ENCODE assay signal across 22 cellular contexts in genomic region chr10:95550073-95550672, GRCh38. TPM values are rescaled to one million over a fixed set of nuclear protein-coding genes. Genes with fewer than 3 reads are reported as not detected.
DNase-seq lines count a peak whose midpoint lies in the region; ATAC-seq and TF ChIP-seq lines count a peak whose summit lies in the region.
"Had no signal": no experiment of that assay in that cellular context is flagged by ENCODE, and none has a peak within 500 bp of the region (broad histone marks: within the 10 kb centered on the region; RNA-seq: fewer than 3 reads in every experiment).

No MANE protein-coding gene starts in this region.

- peaks cover 11% of the 10 kb centered on the region; the same call in 1 of the 2 replicates for H3K4me1 ChIP-seq in H9 (ENCODE audit: insufficient read depth, low read length)
- H3K4me1 ChIP-seq in Panc1 (ENCODE audit: control insufficient read depth, insufficient read depth, low read length), result peaks cover 31% of the 10 kb centered on the region
- H3K4me1 ChIP-seq in heart right ventricle, result peaks cover 6 to 82% (median 62%) of the 10 kb centered on the region in 9 donors

- in situ Hi-C loops in Panc1 (cut with HindIII; ENCODE audit: low pct_unique_long_range_greater_than_20kb, low sequenced_read_pairs), result no loop called here

- H3K36me3 Mint-ChIP-seq in H9 (ENCODE audit: insufficient read depth in 1 of 3, low read depth in 3 of 3), result peaks cover 6 to 10% (median 7%) of the 10 kb centered on the region in 3 experiments; a peak in 6 of 7 replicates
- H3K36me3 Mint-ChIP-seq: activated CD4-positive, alpha-beta memory T cell treated with anti-CD3 and anti-CD28 coated beads for 36 hours; activated naive CD4-positive, alpha-beta T cell treated with anti-CD3 and anti-CD28 coated beads, Interleukin-2, amount 10 ng/mL, durations not matched to agents 7 days and 5 days had no signal

- no peak overlapping the region for H3K4me2 ChIP-seq in H9 (ENCODE audit: insufficient read depth, insufficient read length, low read length)

- no CpG with 5 or more reads among the region's 10 CpGs for WGBS in H9 (ENCODE audit: extremely low coverage, insufficient read length, low lambda C conversion rate)
- 38 to 45% methylated on average over 10 of the region's 10 CpGs for WGBS in heart right ventricle, 2 donors
- WGBS in lower leg skin, 2 donors, result 78 to 84% methylated on average over 10 of the region's 10 CpGs

- TF ChIP-seq CTCF in H9 (conservative IDR thresholded peaks at IDR 0.05), result no peak
- no peak for TF ChIP-seq CTCF in Panc1 (IDR thresholded peaks at IDR 0.05)
- TF ChIP-seq CTCF in heart right ventricle (IDR thresholded peaks at IDR 0.05), result no peak
- TF ChIP-seq CTCF in lower leg skin (IDR thresholded peaks at IDR 0.05), result no peak

- no peak overlapping the region for H3K23ac ChIP-seq in H9 (ENCODE audit: insufficient read length, low read depth, low read length)

- no TSS peak for BruUV-seq in Panc1 (replicated peaks; lab: Mats Ljungman, UMichigan)

- H3K4ac ChIP-seq in H9 (ENCODE audit: low read depth, low read length), result no peak overlapping the region

- peak; percentile 59 for ATAC-seq in Panc1
- ATAC-seq in heart right ventricle, result peak in 4 of 8 donors; percentile 29 to 33 (median 30)
- ATAC-seq in sciatic nerve, result peak; percentile 42
- ATAC-seq in HG02571 (IDR thresholded peaks at IDR 0.05; ENCODE audit: unreplicated experiment), result no peak
- ATAC-seq: activated T-cell treated with anti-CD3 and anti-CD28 coated beads, Interleukin-2, amount 50 U/mL, for 4 hours; HCT116; T-cell had no signal

- H4K20me1 ChIP-seq in H9 (ENCODE audit: control insufficient read depth, insufficient read depth, insufficient read length), result no peaks in the 10 kb centered on the region

- intact Hi-C loops in Panc1 (cut with micrococcal nuclease; ENCODE audit: unreplicated experiment), result no loop called here
- intact Hi-C loops in heart right ventricle (cut with DNase I), result loop anchor here in 2 of 10 donors (10.0 kb wide), 2 partner anchors 45 to 75 kb away; no protein-coding TSS in a partner anchor
- intact Hi-C loops in sciatic nerve (cut with DNase I), result no loop called here
- intact Hi-C loops in lower leg skin (cut with DNase I; ENCODE audit: low total_unique reads), result no loop called here

- H2BK12ac ChIP-seq in H9 (ENCODE audit: insufficient read length, low read depth, low read length), result no peak overlapping the region

- DNase-seq in H9 (no peak), Panc1 (ENCODE audit: low read depth, low spot score) (no peak), heart right ventricle (no peak), sciatic nerve (ENCODE audit: low spot score) (no peak), lower leg skin (ENCODE audit: low spot score in 2 of 2) (no peak), cerebellar nuclear complex (lab: John Stamatoyannopoulos, UW) (no peak)
- DNase-seq: activated CD4-positive, alpha-beta memory T cell treated with anti-CD3 and anti-CD28 coated beads for 36 hours; activated naive CD4-positive, alpha-beta T cell treated with anti-CD3 and anti-CD28 coated beads, Interleukin-2, amount 10 ng/mL, durations not matched to agents 7 days and 5 days; activated T-cell treated with anti-CD3 and anti-CD28 coated beads, Interleukin-2, amount 50 U/mL, for 4 hours; AML-193; Caco-2; Kasumi-1; NCI-H1436; NCI-H446 treated with DMSO at 0.1 percent for 48 hours; small intestine; stimulated activated CD4-positive, alpha-beta T cell treated with anti-CD3 and anti-CD28 coated beads, Interleukin-4, amount 100 ng/mL, for 24 hours; T-cell; WERI-Rb-1 had no signal

- no peak overlapping the region for H4K5ac ChIP-seq in H9 (ENCODE audit: insufficient read length, low read depth, low read length)

- H3K27ac ChIP-seq in H9 (ENCODE audit: insufficient read length, low read depth, low read length) (no peak overlapping the region), Panc1 (ENCODE audit: low read length) (peak overlapping the region; percentile 62), heart right ventricle (peak overlapping the region in 7 of 10 donors; percentile 11 to 52 (median 48))
- H3K27ac ChIP-seq: WERI-Rb-1 had no signal

- POLR2A ChIA-PET in Panc1 (lab: Charles Lee), result no interaction called here

- H3K27me3 ChIP-seq in H9 (ENCODE audit: insufficient read depth, low read length) (no peaks in the 10 kb centered on the region), Panc1 (ENCODE audit: control insufficient read depth, insufficient read depth, low read length) (no peaks in the 10 kb centered on the region), heart right ventricle (no peaks in the 10 kb centered on the region)

- H3K27ac Mint-ChIP-seq in H9, result no peak overlapping the region; a peak in 2 of 7 replicates
- H3K27ac Mint-ChIP-seq: activated CD4-positive, alpha-beta memory T cell treated with anti-CD3 and anti-CD28 coated beads for 36 hours; activated naive CD4-positive, alpha-beta T cell treated with anti-CD3 and anti-CD28 coated beads, Interleukin-2, amount 10 ng/mL, durations not matched to agents 7 days and 5 days; dendritic cell treated with granulocyte-macrophage colony-stimulating factor and Interleukin-4, amounts not matched to agents 40 ng/mL and 50 ng/mL, for 4 days; T-cell had no signal

- peaks cover 2% of the 10 kb centered on the region for H3K79me1 ChIP-seq in H9 (ENCODE audit: insufficient read depth, low read depth, low read length, poor library complexity, severe bottlenecking)

- no peak overlapping the region for H2BK20ac ChIP-seq in H9 (ENCODE audit: low read depth, low read length, poor library complexity, severe bottlenecking)

- H3K79me2 ChIP-seq in H9 (ENCODE audit: insufficient read depth, low read length), result peaks cover 6% of the 10 kb centered on the region; the same call in 1 of the 2 replicates

- no peaks in the 10 kb centered on the region for H3K36me3 ChIP-seq in Panc1 (ENCODE audit: control insufficient read depth, insufficient read depth, low read length)
- H3K36me3 ChIP-seq in heart right ventricle, result peaks cover 0 to 3% (median 0%) of the 10 kb centered on the region in 9 donors
- H3K36me3 ChIP-seq: WERI-Rb-1 had no signal

- TF ChIP-seq POLR2A in lower leg skin (IDR thresholded peaks at IDR 0.05), result no peak

- peaks cover 41 to 53% of the 10 kb centered on the region in 2 experiments for H3K4me1 Mint-ChIP-seq in H9
- H3K4me1 Mint-ChIP-seq: activated naive CD4-positive, alpha-beta T cell treated with anti-CD3 and anti-CD28 coated beads, Interleukin-2, amount 10 ng/mL, durations not matched to agents 7 days and 5 days; T-cell had no signal

- H3K23me2 ChIP-seq in H9 (ENCODE audit: insufficient read length, low read depth, low read length, poor library complexity, severe bottlenecking), result no peaks in the 10 kb centered on the region

- no peak overlapping the region for H3K4me3 Mint-ChIP-seq in H9
- H3K4me3 Mint-ChIP-seq: activated CD4-positive, alpha-beta memory T cell treated with anti-CD3 and anti-CD28 coated beads for 36 hours; activated naive CD4-positive, alpha-beta T cell treated with anti-CD3 and anti-CD28 coated beads, Interleukin-2, amount 10 ng/mL, durations not matched to agents 7 days and 5 days; activated T-cell treated with anti-CD3 and anti-CD28 coated beads, Interleukin-2, amount 50 U/mL, for 4 hours; dendritic cell treated with granulocyte-macrophage colony-stimulating factor and Interleukin-4, amounts not matched to agents 40 ng/mL and 50 ng/mL, for 4 days; T-cell had no signal

- H3K56ac ChIP-seq in H9 (ENCODE audit: insufficient read length, low read depth, low read length), result no peak overlapping the region

- H3K27me3 Mint-ChIP-seq in H9 (ENCODE audit: low read depth), result no peaks in the 10 kb centered on the region
- H3K27me3 Mint-ChIP-seq: dendritic cell treated with granulocyte-macrophage colony-stimulating factor and Interleukin-4, amounts not matched to agents 40 ng/mL and 50 ng/mL, for 4 days had no signal

- H3K18ac ChIP-seq in H9 (ENCODE audit: insufficient read length, low read depth, low read length), result no peak overlapping the region

- H3T11ph ChIP-seq in H9 (ENCODE audit: low read length), result no peak overlapping the region

- H3K9me3 ChIP-seq in H9 (ENCODE audit: control insufficient read depth, low read depth, low read length), result no peaks in the 10 kb centered on the region
- no peaks in the 10 kb centered on the region for H3K9me3 ChIP-seq in Panc1 (ENCODE audit: control insufficient read depth, insufficient read depth, low read depth, low read length)
- peaks cover 0 to 14% (median 0%) of the 10 kb centered on the region in 11 donors for H3K9me3 ChIP-seq in heart right ventricle

- no peak overlapping the region for H4K91ac ChIP-seq in H9 (ENCODE audit: insufficient read length, low read depth, low read length)

- H4K8ac ChIP-seq in H9 (replicated peaks; ENCODE audit: insufficient read length, low read depth, low read length), result no peak overlapping the region

- H2AK5ac ChIP-seq in H9 (ENCODE audit: insufficient read length, low read length), result peak overlapping the region; percentile 58

- H3K14ac ChIP-seq in H9 (ENCODE audit: insufficient read depth, low read length), result no peak overlapping the region

- no peak overlapping the region for H2BK120ac ChIP-seq in H9 (ENCODE audit: low read depth, low read length, poor library complexity, severe bottlenecking)

- H3K9ac ChIP-seq in H9 (ENCODE audit: extremely low read depth, insufficient read length, low read length), result no peak overlapping the region

- no peak overlapping the region for H2BK5ac ChIP-seq in H9 (ENCODE audit: insufficient read length, low read length)

- CTCF ChIA-PET in Panc1 (lab: Charles Lee), result no interaction called here

- no peak overlapping the region for H3K4me3 ChIP-seq in Panc1 (ENCODE audit: low read depth in 2 of 2, low read length in 2 of 2)
- H3K4me3 ChIP-seq in heart right ventricle, result no peak overlapping the region
- H3K4me3 ChIP-seq in lower leg skin (ENCODE audit: low read depth, poor library complexity, severe bottlenecking), result no peak overlapping the region

- H2AFZ ChIP-seq in H9 (ENCODE audit: low read length), result no peak overlapping the region

- no peak overlapping the region for H2BK15ac ChIP-seq in H9 (ENCODE audit: low read depth, low read length)

- peaks cover 6 to 7% of the 10 kb centered on the region in 2 experiments for H3K9me3 Mint-ChIP-seq in H9
- H3K9me3 Mint-ChIP-seq: dendritic cell treated with granulocyte-macrophage colony-stimulating factor and Interleukin-4, amounts not matched to agents 40 ng/mL and 50 ng/mL, for 4 days had no signal

RNA-seq across cellular contexts. Expression of gene SORBS1, which starts 11.0 kb away (rescaled TPM):
- total RNA-seq in H9 (2021) (21.5 and 24.3 TPM in 2 replicates), Panc1 (2021; ENCODE audit: unreplicated experiment) (29.4 TPM), heart right ventricle (1,000 to 10,000 TPM in 6 of 10 donors, 100 to 1,000 TPM in 4; 528 to 1,253 (median 1,130) TPM), sciatic nerve (593 TPM), lower leg skin (10 to 100 TPM; 35.1 to 53.1 (median 43.3) TPM)
- 18.4 TPM for polyA plus RNA-seq in Panc1 (2012; ENCODE audit: insufficient read length)
- 100 to 1,000 TPM; 140 to 350 TPM for polyA plus RNA-seq in heart right ventricle
- total RNA-seq: G401 had no signal

Comparison
In these comparisons a context has a peak if more than half of its experiments do, and no peak if none do; other contexts are left out.
1. RNA of gene SORBS1, which starts 11.0 kb away (total RNA-seq): 528 to 1,253 TPM in heart right ventricle and 593 TPM in sciatic nerve (single experiment); 35.1 to 53.1 TPM in lower leg skin, 29.4 TPM in Panc1 (single experiment) and 21.5 to 24.3 TPM in H9; every median in the first group is over 4 times any median in the second.